ENCODE assay signal across 9 cellular contexts in the genomic region with DNA sequence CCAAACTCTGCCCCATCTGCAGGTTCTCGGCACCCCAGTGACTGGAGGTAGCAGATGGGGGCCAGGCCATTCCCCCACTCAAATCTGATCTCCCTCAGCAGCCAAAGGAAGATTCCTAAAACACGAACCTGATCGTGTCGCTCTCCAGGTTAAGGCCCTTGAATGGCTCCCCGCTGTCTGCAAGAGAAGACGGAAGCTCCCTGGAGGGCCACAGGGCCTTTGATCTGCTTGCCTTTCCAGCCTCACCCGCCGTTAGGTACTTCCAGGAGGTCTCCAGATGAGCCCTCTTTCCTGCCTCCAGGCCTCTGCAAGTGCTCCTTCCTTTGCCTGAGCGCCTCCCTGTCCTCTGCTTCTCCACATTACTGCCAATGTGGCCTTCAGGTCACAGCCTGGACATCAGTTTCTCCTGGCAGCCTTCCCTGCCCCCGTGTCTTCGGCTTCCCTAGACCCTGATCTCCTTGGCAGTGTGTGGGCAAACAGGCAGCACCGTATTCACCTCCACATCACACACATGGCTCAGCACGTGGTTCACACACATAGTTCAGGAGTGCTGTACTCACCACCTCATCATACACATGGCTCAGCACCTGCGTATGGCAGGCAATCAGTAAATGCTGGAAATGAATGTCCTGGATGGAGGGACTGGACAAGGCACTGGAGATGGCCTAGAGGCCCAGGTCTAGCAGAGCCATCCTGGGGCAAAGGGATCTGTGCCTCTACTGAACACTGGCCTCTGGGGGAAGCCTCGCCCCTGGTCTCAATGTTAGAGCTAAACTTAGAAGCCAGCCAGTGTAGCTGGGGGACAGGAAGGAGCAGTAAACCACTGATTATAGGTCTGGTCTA. TPM values are rescaled to one million over a fixed set of nuclear protein-coding genes. Genes with fewer than 3 reads are reported as not detected.
A peak's percentile ranks its signal among the peaks of the same experiment; 100 is the strongest.
DNase-seq lines count a peak whose midpoint lies in the region; ATAC-seq and TF ChIP-seq lines count a peak whose summit lies in the region.
"Had no signal": no experiment of that assay in that cellular context is flagged by ENCODE, and none has a peak within 500 bp of the region (broad histone marks: within the 10 kb centered on the region; RNA-seq: fewer than 3 reads in every experiment).

No MANE protein-coding gene starts in this region.

- H3K4me1 ChIP-seq in hepatocyte (ENCODE audit: insufficient read depth) (peaks cover 53% of the 10 kb centered on the region), skeletal muscle satellite cell (ENCODE audit: control insufficient read depth, insufficient read depth, low read length) (peaks cover 74% of the 10 kb centered on the region)

- H3K4me2 ChIP-seq in hepatocyte (no peak overlapping the region), skeletal muscle satellite cell (ENCODE audit: low read length) (peak overlapping the region; percentile 41)

- peaks cover 19% of the 10 kb centered on the region for H3K4me1 Mint-ChIP-seq in activated T-helper 17 cell treated with anti-CD3 and anti-CD28 coated beads, Interleukin-2, amount 50 U/mL, for 72 hours

- H3K9me2 ChIP-seq in hepatocyte (replicated peaks; ENCODE audit: insufficient read depth): no peaks in the 10 kb centered on the region

- H3K4me3 ChIP-seq in H7 (ENCODE audit: insufficient read depth, low read depth, low read length) (no peak overlapping the region), hepatocyte (no peak overlapping the region), skeletal muscle satellite cell (ENCODE audit: low read length) (no peak overlapping the region)

- H3K79me2 ChIP-seq in hepatocyte: no peaks in the 10 kb centered on the region

- H3K4me3 Mint-ChIP-seq in activated T-helper 17 cell treated with anti-CD3 and anti-CD28 coated beads, Interleukin-2, amount 50 U/mL, for 72 hours: no peak overlapping the region

- H3K9me3 Mint-ChIP-seq in activated T-helper 17 cell treated with anti-CD3 and anti-CD28 coated beads, Interleukin-2, amount 50 U/mL, for 72 hours: no peaks in the 10 kb centered on the region

- peaks cover 2% of the 10 kb centered on the region; the same call in 1 of the 2 replicates for H3K27me3 ChIP-seq in H7 (ENCODE audit: control insufficient read depth, insufficient read depth, low read length)
- no peaks in the 10 kb centered on the region for H3K27me3 ChIP-seq in hepatocyte
- H3K27me3 ChIP-seq in skeletal muscle satellite cell (ENCODE audit: control insufficient read depth, insufficient read depth, low read length): no peaks in the 10 kb centered on the region

- peak overlapping the region; percentile 77 for H3K27ac ChIP-seq in hepatocyte

- ATAC-seq in activated T-helper 17 cell treated with anti-CD3 and anti-CD28 coated beads, Interleukin-2, amount 50 U/mL, for 72 hours (replicated peaks): no peak

- no peak for TF ChIP-seq CTCF in hepatocyte (IDR thresholded peaks at IDR 0.05; ENCODE audit: poor library complexity)

- H3K27me3 Mint-ChIP-seq in activated T-helper 17 cell treated with anti-CD3 and anti-CD28 coated beads, Interleukin-2, amount 50 U/mL, for 72 hours: peaks cover 19% of the 10 kb centered on the region

- 71% methylated on average over 15 of the region's 15 CpGs for WGBS in hepatocyte (ENCODE audit: low lambda C conversion rate, missing lambda C conversion rate)

- H4K20me1 ChIP-seq in hepatocyte (ENCODE audit: insufficient read depth, poor library complexity, severe bottlenecking): no peaks in the 10 kb centered on the region

- H3K9me3 ChIP-seq in hepatocyte (ENCODE audit: low read depth) (no peaks in the 10 kb centered on the region), skeletal muscle satellite cell (replicated peaks; ENCODE audit: low read length) (no peaks in the 10 kb centered on the region)

- peak overlapping the region; percentile 64 for H3K9ac ChIP-seq in skeletal muscle satellite cell (ENCODE audit: low read depth, low read length)

- H2AFZ ChIP-seq in hepatocyte: no peak overlapping the region

- H3K36me3 Mint-ChIP-seq in activated T-helper 17 cell treated with anti-CD3 and anti-CD28 coated beads, Interleukin-2, amount 50 U/mL, for 72 hours (ENCODE audit: low read depth): no peaks in the 10 kb centered on the region

- H3K36me3 ChIP-seq in H7 (replicated peaks; ENCODE audit: control insufficient read depth, insufficient read depth, low read length) (no peaks in the 10 kb centered on the region), hepatocyte (replicated peaks; ENCODE audit: insufficient read depth, low read depth) (no peaks in the 10 kb centered on the region), skeletal muscle satellite cell (ENCODE audit: insufficient read depth, low read length) (peaks cover 50% of the 10 kb centered on the region)

- DNase-seq in H7 (peak; percentile 57), SW480 (ENCODE audit: low spot score) (peak; percentile 43), hepatocyte (ENCODE audit: low spot score) (no peak), NCI-H2107 treated with DMSO at 0.1 percent for 48 hours (lab: John Stamatoyannopoulos, UW; ENCODE audit: unreplicated experiment) (no peak), LoVo (ENCODE audit: low spot score) (no peak), dermis blood vessel endothelial cell (no peak)
- DNase-seq: stimulated activated naive CD4-positive, alpha-beta T cell had no signal

- H3K27ac Mint-ChIP-seq in activated T-helper 17 cell treated with anti-CD3 and anti-CD28 coated beads, Interleukin-2, amount 50 U/mL, for 72 hours: no peak overlapping the region

RNA-seq across cellular contexts. Expression of a gene that starts 26.4 kb away (rescaled TPM):
- total RNA-seq in H7 (2014; rRNA removed; shearing (Covaris generic)): 56.1 and 65.9 TPM in 2 replicates
- total RNA-seq in hepatocyte (21.9 and 35.1 TPM in 2 replicates), dermis blood vessel endothelial cell (25.4 and 25.9 TPM in 2 replicates)
- 44.2 and 50.4 TPM in 2 replicates for polyA plus RNA-seq in hepatocyte
- 17.7 and 19.0 TPM in 2 replicates for total RNA-seq in skeletal muscle satellite cell (2012; rRNA removed)
- total RNA-seq in activated T-helper 17 cell treated with anti-CD3 and anti-CD28 coated beads, Interleukin-2, amount 50 U/mL, for 72 hours: 10 to 100 TPM; 27.5 to 48.5 TPM

Comparison
In these comparisons a context has a peak if more than half of its experiments do, and no peak if none do; other contexts are left out.
1. DNase-seq: peak in H7 (single experiment) and SW480 (single experiment); none in hepatocyte (single experiment), NCI-H2107 treated with DMSO at 0.1 percent for 48 hours (single experiment), LoVo (single experiment) and dermis blood vessel endothelial cell (single experiment).